ENCODE assay signal across 8 cellular contexts in the genomic region with DNA sequence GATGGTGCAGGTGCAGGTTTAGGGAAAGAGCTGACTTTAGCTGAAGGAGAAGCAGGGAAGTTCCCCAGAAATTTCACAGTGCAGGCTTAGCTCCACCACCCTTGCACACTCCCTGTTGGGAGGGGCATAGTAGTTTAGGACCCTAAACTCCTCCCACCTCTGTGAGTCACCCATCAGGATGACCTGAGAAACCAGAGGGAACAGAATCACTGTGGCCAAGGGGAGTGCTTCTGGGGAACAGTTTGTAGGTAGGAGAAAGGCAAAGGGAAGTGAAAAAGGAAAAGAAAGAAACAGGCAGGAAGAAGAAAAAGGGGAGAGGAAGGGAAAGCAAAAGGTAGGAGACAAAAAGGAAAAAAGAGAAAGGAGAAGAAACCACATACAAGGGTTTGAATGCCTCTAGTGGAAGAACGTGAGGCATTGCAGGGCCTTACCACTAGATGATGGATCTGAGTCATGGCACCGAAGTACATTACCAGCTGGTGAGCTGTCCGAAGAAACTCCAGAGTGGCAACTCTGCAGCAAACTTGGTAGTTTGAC.
DNase-seq lines count a peak whose midpoint lies in the region; ATAC-seq and TF ChIP-seq lines count a peak whose summit lies in the region.

No MANE protein-coding gene starts in this region.

- no peak overlapping the region for H3K9ac ChIP-seq in OCI-LY1 (ENCODE audit: low read length)

- H3K9me3 ChIP-seq in OCI-LY1 (ENCODE audit: low read length) (no peaks in the 10 kb centered on the region), suprapubic skin (no peaks in the 10 kb centered on the region)

- H3K27me3 ChIP-seq in OCI-LY1 (ENCODE audit: insufficient read depth, low read length) = no peaks in the 10 kb centered on the region
- no peaks in the 10 kb centered on the region for H3K27me3 ChIP-seq in suprapubic skin

- no peaks in the 10 kb centered on the region for H3K9me2 ChIP-seq in OCI-LY1 (ENCODE audit: low read depth, low read length)

- H4K20me1 ChIP-seq in OCI-LY1 (ENCODE audit: insufficient read depth, low read length) = no peaks in the 10 kb centered on the region

- DNase-seq in NCI-H82 (lab: John Stamatoyannopoulos, UW) (peak; percentile 28), NCI-H82 treated with DMSO at 0.1 percent for 48 hours (lab: John Stamatoyannopoulos, UW; ENCODE audit: unreplicated experiment) (no peak), fibroblast of the conjunctiva (ENCODE audit: low read depth) (peak; percentile 74), suprapubic skin (ENCODE audit: low spot score in 2 of 2) (peak in 1 of 2 donors; percentile 48), globus pallidus (ENCODE audit: low spot score) (no peak)

- no peaks in the 10 kb centered on the region for H3K79me2 ChIP-seq in OCI-LY1 (ENCODE audit: insufficient read depth, low read length)

- H3K4me1 ChIP-seq in OCI-LY1 (ENCODE audit: insufficient read depth, low read length, severe bottlenecking) (no peaks in the 10 kb centered on the region), suprapubic skin (peaks cover 15% of the 10 kb centered on the region)

- H2AFZ ChIP-seq in OCI-LY1 (ENCODE audit: low read length) = no peak overlapping the region

- H3K4me3 ChIP-seq in OCI-LY1 (ENCODE audit: low read depth, low read length, poor library complexity, severe bottlenecking) (no peak overlapping the region), suprapubic skin (no peak overlapping the region)

- TF ChIP-seq CTCF in OCI-LY1 (IDR thresholded peaks at IDR 0.05; ENCODE audit: low read length) = peak; percentile 10; the same call in 1 of the 2 replicates
- TF ChIP-seq CTCF in suprapubic skin (IDR thresholded peaks at IDR 0.05) = no peak

- no peaks in the 10 kb centered on the region for H3F3A ChIP-seq in OCI-LY1 (ENCODE audit: insufficient read depth, low read length)

- H3K4me2 ChIP-seq in OCI-LY1 (ENCODE audit: low read length) = no peak overlapping the region

- no peak for TF ChIP-seq EP300 in suprapubic skin (IDR thresholded peaks at IDR 0.05)

- peak; percentile 73 for ATAC-seq in HG03097 (IDR thresholded peaks at IDR 0.05; ENCODE audit: low FRiP score, unreplicated experiment)
- no peak for ATAC-seq in HG02970 (IDR thresholded peaks at IDR 0.05; ENCODE audit: low FRiP score, unreplicated experiment)

- 31% methylated on average over 3 of the region's 3 CpGs for WGBS in suprapubic skin

- H3K27ac ChIP-seq in OCI-LY1 (ENCODE audit: low read depth, low read length, poor library complexity, severe bottlenecking) (no peak overlapping the region), suprapubic skin (peak overlapping the region; percentile 20)

- no peak for TF ChIP-seq POLR2A in suprapubic skin (IDR thresholded peaks at IDR 0.05)

- H3K36me3 ChIP-seq in OCI-LY1 (ENCODE audit: insufficient read depth, low read length) = no peaks in the 10 kb centered on the region
- no peaks in the 10 kb centered on the region for H3K36me3 ChIP-seq in suprapubic skin

Comparison
In these comparisons a context has a peak if more than half of its experiments do, and no peak if none do; other contexts are left out.
1. DNase-seq: peak in NCI-H82 (single experiment) and fibroblast of the conjunctiva (single experiment); none in NCI-H82 treated with DMSO at 0.1 percent for 48 hours (single experiment) and globus pallidus (single experiment).